ENCODE assay signal across 8 cellular contexts in genomic region chr16:70289229-70290098, GRCh38. TPM values are rescaled to one million over a fixed set of nuclear protein-coding genes. Genes with fewer than 3 reads are reported as not detected.
A peak's percentile ranks its signal among the peaks of the same experiment; 100 is the strongest.
DNase-seq lines count a peak whose midpoint lies in the region; ATAC-seq and TF ChIP-seq lines count a peak whose summit lies in the region.

TSS of gene AARS1 (minus strand) at chr16:70289506. CDS start at chr16:70282763, 6,743 bp downstream.

- peak within 1 kb of the TSS; percentile 83 for H3K4me2 ChIP-seq in parathyroid adenoma (ENCODE audit: low read length)

- H3K4me3 ChIP-seq in GM12864 (ENCODE audit: low read depth, low read length) (peak within 1 kb of the TSS; percentile 64), parathyroid adenoma (ENCODE audit: low read depth, low read length) (peak within 1 kb of the TSS; percentile 69), tibial nerve (peak within 1 kb of the TSS; percentile 58 to 89 (median 77))

- peak within 1 kb of the TSS; percentile 99 for H2AFZ ChIP-seq in parathyroid adenoma

- peak within 1 kb of the TSS; percentile 98 for H3K4me3 Mint-ChIP-seq in activated naive CD8-positive, alpha-beta T cell treated with anti-CD3 and anti-CD28 coated beads, Interleukin-2, amount 50 U/mL, for 24 hours

- H3K4me1 ChIP-seq in parathyroid adenoma, result no peaks in the 10 kb centered on the region
- peaks cover 0 to 27% (median 10%) of the 10 kb centered on the region in 4 donors for H3K4me1 ChIP-seq in tibial nerve

- H3K9me3 Mint-ChIP-seq in activated naive CD8-positive, alpha-beta T cell treated with anti-CD3 and anti-CD28 coated beads, Interleukin-2, amount 50 U/mL, for 24 hours, result no peaks in the 10 kb centered on the region

- peak within 1 kb of the TSS; percentile 99 for H3K27ac Mint-ChIP-seq in activated naive CD8-positive, alpha-beta T cell treated with anti-CD3 and anti-CD28 coated beads, Interleukin-2, amount 50 U/mL, for 24 hours

- peak within 1 kb of the TSS; percentile 70 for H3K9ac ChIP-seq in parathyroid adenoma

- H3K79me2 ChIP-seq in parathyroid adenoma, result peaks cover 23% of the 10 kb centered on the region

- H3K36me3 ChIP-seq in parathyroid adenoma (ENCODE audit: control insufficient read depth, insufficient read depth, low read length) (no peaks in the 10 kb centered on the region), tibial nerve (peaks cover 0 to 13% (median 0%) of the 10 kb centered on the region in 3 donors)

- peaks cover 38% of the 10 kb centered on the region for H3K4me1 Mint-ChIP-seq in activated naive CD8-positive, alpha-beta T cell treated with anti-CD3 and anti-CD28 coated beads, Interleukin-2, amount 50 U/mL, for 24 hours

- H3K9me3 ChIP-seq in parathyroid adenoma (ENCODE audit: control insufficient read depth, low read length) (no peaks in the 10 kb centered on the region), tibial nerve (no peaks in the 10 kb centered on the region)

- no peak for TF ChIP-seq CTCF in GM12864 (IDR thresholded peaks at IDR 0.05; ENCODE audit: low read depth, low read length, missing control alignments)
- TF ChIP-seq CTCF in parathyroid adenoma (IDR thresholded peaks at IDR 0.05), result no peak
- TF ChIP-seq CTCF in tibial nerve (IDR thresholded peaks at IDR 0.05), result peak in 2 of 5 experiments; percentile 39 to 47

- peak; percentile 91 to 92 for TF ChIP-seq POLR2A in tibial nerve (IDR thresholded peaks at IDR 0.05)

- peaks cover 2% of the 10 kb centered on the region for H3K27me3 Mint-ChIP-seq in activated naive CD8-positive, alpha-beta T cell treated with anti-CD3 and anti-CD28 coated beads, Interleukin-2, amount 50 U/mL, for 24 hours

- DNase-seq in GM12864 (ENCODE audit: low read depth), result peak; percentile 100
- peak; percentile 97 to 100 (median 98) for DNase-seq in NCI-H1417 (lab: John Stamatoyannopoulos, UW)
- peak; percentile 95 to 98 for DNase-seq in SW 1271 (lab: John Stamatoyannopoulos, UW)
- peak; percentile 93 for DNase-seq in activated naive CD8-positive, alpha-beta T cell treated with anti-CD3 and anti-CD28 coated beads, Interleukin-2, amount 50 U/mL, for 24 hours
- DNase-seq in Right ventricle myocardium superior, result peak; percentile 97
- peak; percentile 92 to 98 for DNase-seq in tibial nerve (ENCODE audit: low spot score in 2 of 2)

- ATAC-seq in HG02759 (IDR thresholded peaks at IDR 0.05; ENCODE audit: unreplicated experiment) (peak; percentile 97), Right ventricle myocardium superior (ENCODE audit: poor library complexity) (peak; percentile 99)
- ATAC-seq in activated naive CD8-positive, alpha-beta T cell treated with anti-CD3 and anti-CD28 coated beads, Interleukin-2, amount 50 U/mL, for 24 hours, result peak; percentile 99

- H3K27me3 ChIP-seq in parathyroid adenoma (ENCODE audit: control insufficient read depth, insufficient read depth, low read length) (no peaks in the 10 kb centered on the region), tibial nerve (no peaks in the 10 kb centered on the region)

- intact Hi-C loops in Right ventricle myocardium superior (cut with DNase I), result loop anchor here (10.0 kb wide), 1 partner anchor 55 kb away; the partner anchor contains the start of gene DDX19A

- 3% methylated on average over 35 to 43 of the region's 53 CpGs for WGBS in tibial nerve, 2 donors

- H3K27ac ChIP-seq in parathyroid adenoma (peak within 1 kb of the TSS; percentile 89), tibial nerve (peak within 1 kb of the TSS; percentile 76 to 92 (median 86))

- H3K36me3 Mint-ChIP-seq in activated naive CD8-positive, alpha-beta T cell treated with anti-CD3 and anti-CD28 coated beads, Interleukin-2, amount 50 U/mL, for 24 hours (ENCODE audit: low read depth), result peaks cover 21% of the 10 kb centered on the region

- peak; percentile 57 to 95 for TF ChIP-seq EP300 in tibial nerve (IDR thresholded peaks at IDR 0.05)

RNA-seq across cellular contexts. Expression of gene AARS1, which starts in this region (rescaled TPM):
- total RNA-seq in Right ventricle myocardium superior (59.7 TPM), tibial nerve (100 to 1,000 TPM in 1 of 4 donors, 10 to 100 TPM in 3; 69.8 to 129 (median 88.9) TPM)

Comparison
In these comparisons a context has a peak if more than half of its experiments do, and no peak if none do; other contexts are left out.
1. Peak in every context shown above with its lines: DNase-seq, ATAC-seq, H3K4me3 ChIP-seq and H3K27ac ChIP-seq.